In the genomic region with DNA sequence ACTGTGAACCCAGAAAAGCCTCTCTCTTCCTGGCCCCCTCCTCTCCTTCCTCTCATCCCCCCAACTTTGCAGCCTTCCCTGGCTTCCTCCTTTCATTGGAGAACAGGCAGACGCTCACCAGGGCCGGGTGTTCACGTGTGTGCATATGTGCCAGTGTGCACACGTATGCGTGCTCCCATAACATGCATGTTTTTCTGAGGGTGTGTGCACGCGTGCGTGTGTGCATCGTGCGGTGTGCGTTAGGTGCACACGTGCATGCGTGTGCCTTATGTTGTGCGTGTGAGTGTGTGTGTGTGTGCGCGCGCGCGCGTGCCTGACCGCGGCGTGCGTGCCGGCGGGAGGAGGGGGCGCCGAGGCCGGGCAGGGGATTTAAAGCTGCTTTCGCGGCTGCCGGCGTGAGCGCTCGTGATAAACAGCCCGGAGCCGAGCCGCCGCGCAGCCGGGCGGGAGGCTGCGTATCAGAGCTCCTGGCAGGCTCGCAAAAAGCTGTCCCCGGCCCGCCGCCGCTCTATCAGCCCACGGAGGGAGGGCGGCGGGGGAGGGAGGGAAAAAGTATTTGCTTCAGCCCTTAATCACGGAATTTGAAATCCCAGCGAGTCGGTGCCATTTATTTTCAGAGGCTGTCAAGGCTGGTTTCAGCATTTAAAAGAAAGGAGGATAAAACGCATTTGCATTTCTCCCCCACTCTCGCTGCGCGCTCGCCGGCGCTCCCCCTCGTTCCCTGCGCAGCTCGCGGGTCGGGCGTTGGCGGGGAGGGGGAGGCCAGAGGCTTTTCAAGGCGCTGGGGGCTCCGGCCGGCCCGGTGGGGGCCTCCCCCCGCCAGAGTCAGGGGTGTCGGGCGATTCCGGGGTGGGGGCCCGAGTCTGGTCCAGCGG, we compare ENCODE assay signal across 8 cellular contexts.
DNase-seq lines count a peak whose midpoint lies in the region; ATAC-seq, FAIRE-seq and TF ChIP-seq lines count a peak whose summit lies in the region.

No MANE protein-coding gene starts in this region.

- H3K4me3 ChIP-seq in AG04450 (ENCODE audit: low read depth, low read length) (peak overlapping the region; percentile 59), mesendoderm (ENCODE audit: low read length) (peak overlapping the region; percentile 12)
- peak overlapping the region; percentile 74 for H3K4me3 ChIP-seq in effector memory CD4-positive, alpha-beta T cell (ENCODE audit: insufficient read depth, low read depth, low read length, poor library complexity, severe bottlenecking)

- H3K4me3 Mint-ChIP-seq in activated CD4-positive, alpha-beta T cell treated with anti-CD3 and anti-CD28 coated beads for 36 hours = peak overlapping the region; percentile 47

- no peaks in the 10 kb centered on the region for H3K36me3 Mint-ChIP-seq in activated CD4-positive, alpha-beta T cell treated with anti-CD3 and anti-CD28 coated beads for 36 hours (ENCODE audit: low read depth)

- WGBS in mesendoderm (ENCODE audit: extremely low coverage, insufficient coverage, low lambda C conversion rate) = no CpG with 5 or more reads among the region's 78 CpGs

- H3K79me2 ChIP-seq in mesendoderm (ENCODE audit: control insufficient read depth, insufficient read depth, low read length) = no peaks in the 10 kb centered on the region

- peaks cover 19% of the 10 kb centered on the region for H3K4me1 Mint-ChIP-seq in activated CD4-positive, alpha-beta T cell treated with anti-CD3 and anti-CD28 coated beads for 36 hours

- H3K27me3 ChIP-seq in AG04450 (ENCODE audit: control insufficient read depth, insufficient read depth, low read length) = no peaks in the 10 kb centered on the region
- peaks cover 4% of the 10 kb centered on the region for H3K27me3 ChIP-seq in effector memory CD4-positive, alpha-beta T cell (replicated peaks; ENCODE audit: control insufficient read depth, insufficient read depth, low read length, poor library complexity, severe bottlenecking)
- peaks cover 18% of the 10 kb centered on the region for H3K27me3 ChIP-seq in mesendoderm (ENCODE audit: insufficient read depth, low read length, poor library complexity)

- H3K4me2 ChIP-seq in mesendoderm (ENCODE audit: low read length) = peak overlapping the region; percentile 89

- no peak for DNase-seq in AG04450 (ENCODE audit: low read depth, low spot score)
- peak; percentile 29 for DNase-seq in HTR-8/SVneo (ENCODE audit: insufficient read length, low spot score)
- peak; percentile 58 for DNase-seq in activated CD4-positive, alpha-beta T cell treated with anti-CD3 and anti-CD28 coated beads for 36 hours
- DNase-seq in effector memory CD4-positive, alpha-beta T cell = no peak
- peak; percentile 53 for DNase-seq in mesendoderm
- peak; percentile 75 for DNase-seq in superior temporal gyrus (ENCODE audit: extremely low spot score)

- no peak overlapping the region for H3K27ac Mint-ChIP-seq in activated CD4-positive, alpha-beta T cell treated with anti-CD3 and anti-CD28 coated beads for 36 hours

- no peak overlapping the region for H2BK5ac ChIP-seq in mesendoderm (ENCODE audit: low read length)

- TF ChIP-seq CTCF in AG04450 (IDR thresholded peaks at IDR 0.05; ENCODE audit: low read depth, low read length) = no peak

- peak overlapping the region; percentile 76 for H3K4ac ChIP-seq in mesendoderm (ENCODE audit: low read depth, low read length)

- no peak for FAIRE-seq in HTR-8/SVneo (lab: Jason Lieb, UNC)

- H3K9me3 Mint-ChIP-seq in activated CD4-positive, alpha-beta T cell treated with anti-CD3 and anti-CD28 coated beads for 36 hours (ENCODE audit: low read depth) = peaks cover 3% of the 10 kb centered on the region

- H2BK120ac ChIP-seq in mesendoderm (ENCODE audit: low read depth, low read length) = peak overlapping the region; percentile 4

- peak overlapping the region; percentile 3 for H2BK15ac ChIP-seq in mesendoderm (replicated peaks; ENCODE audit: low read depth)

- CTCF ChIA-PET in AG04450 (lab: Charles Lee) = interaction anchor here (0.7 to 1.0 kb wide), 2 partner anchors 23 to 174 kb away, joined by 3 read pairs; no protein-coding TSS in a partner anchor
- CTCF ChIA-PET in activated CD4-positive, alpha-beta T cell treated with anti-CD3 and anti-CD28 coated beads for 36 hours (lab: Charles Lee) = interaction anchor here (0.6 to 0.7 kb wide), 4 partner anchors 12 to 359 kb away, joined by 4 read pairs; no protein-coding TSS in a partner anchor

- peak overlapping the region; percentile 57 for H3K23ac ChIP-seq in mesendoderm (ENCODE audit: low read length)

- no peaks in the 10 kb centered on the region for H3K79me1 ChIP-seq in mesendoderm (ENCODE audit: low read length)

- H4K5ac ChIP-seq in mesendoderm (ENCODE audit: low read length) = no peak overlapping the region

- H3K27me3 Mint-ChIP-seq in activated CD4-positive, alpha-beta T cell treated with anti-CD3 and anti-CD28 coated beads for 36 hours = peaks cover 39% of the 10 kb centered on the region

- ATAC-seq in activated CD4-positive, alpha-beta T cell treated with anti-CD3 and anti-CD28 coated beads for 36 hours = peak; percentile 55
- ATAC-seq in GM18520 (IDR thresholded peaks at IDR 0.05; ENCODE audit: unreplicated experiment) = no peak
- ATAC-seq in HG02840 (IDR thresholded peaks at IDR 0.05; ENCODE audit: low FRiP score, unreplicated experiment) = no peak

- no peak overlapping the region for H4K8ac ChIP-seq in mesendoderm (ENCODE audit: low read depth, low read length)

- peak overlapping the region; percentile 77 for H3K56ac ChIP-seq in mesendoderm (ENCODE audit: low read length)

- H3K9me3 ChIP-seq in AG04450 (ENCODE audit: control insufficient read depth, insufficient read depth, low read length) = peaks cover 3% of the 10 kb centered on the region
- H3K9me3 ChIP-seq in effector memory CD4-positive, alpha-beta T cell (ENCODE audit: control insufficient read depth, low read length) = no peaks in the 10 kb centered on the region

- intact Hi-C loops in activated CD4-positive, alpha-beta T cell treated with anti-CD3 and anti-CD28 coated beads for 36 hours (cut with DNase I, micrococcal nuclease) = no loop called here

- peaks cover 21% of the 10 kb centered on the region for H3K4me1 ChIP-seq in effector memory CD4-positive, alpha-beta T cell (ENCODE audit: control insufficient read depth, insufficient read depth, low read length, poor library complexity, severe bottlenecking)
- peaks cover 5% of the 10 kb centered on the region for H3K4me1 ChIP-seq in mesendoderm (ENCODE audit: control insufficient read depth, low read depth, low read length)

- POLR2A ChIA-PET in AG04450 (lab: Yijun Ruan, JAX) = interaction anchor here (0.6 to 1.5 kb wide), 7 partner anchors 18 to 259 kb away, joined by 3 to 10 read pairs (median 6); partner anchors contain the start of gene IER5L
- POLR2A ChIA-PET in activated CD4-positive, alpha-beta T cell treated with anti-CD3 and anti-CD28 coated beads for 36 hours (lab: Charles Lee) = interaction anchor here (0.7 kb wide), 1 partner anchor 37 kb away, joined by 3 read pairs; no protein-coding TSS in a partner anchor

- H3K27ac ChIP-seq in AG04450 (ENCODE audit: low read depth, low read length) = peak overlapping the region; percentile 31
- peak overlapping the region; percentile 18 for H3K27ac ChIP-seq in effector memory CD4-positive, alpha-beta T cell (ENCODE audit: insufficient read depth, low read length, poor library complexity, severe bottlenecking)
- no peak overlapping the region for H3K27ac ChIP-seq in mesendoderm (ENCODE audit: low read depth, low read length)

- peak overlapping the region; percentile 77 for H3K18ac ChIP-seq in mesendoderm (ENCODE audit: low read length)

- no peak overlapping the region for H2AK5ac ChIP-seq in mesendoderm (ENCODE audit: low read length)

- no peaks in the 10 kb centered on the region for H3K36me3 ChIP-seq in effector memory CD4-positive, alpha-beta T cell (ENCODE audit: control insufficient read depth, insufficient read depth, low read length)
- no peaks in the 10 kb centered on the region for H3K36me3 ChIP-seq in mesendoderm (ENCODE audit: control insufficient read depth, insufficient read depth, low read length)

- H3K9ac ChIP-seq in mesendoderm (ENCODE audit: low read length) = peak overlapping the region; percentile 61

Comparison
In these comparisons a context has a peak if more than half of its experiments do, and no peak if none do; other contexts are left out.
1. DNase-seq: peak in HTR-8/SVneo (single experiment), activated CD4-positive, alpha-beta T cell treated with anti-CD3 and anti-CD28 coated beads for 36 hours (single experiment), mesendoderm (single experiment) and superior temporal gyrus (single experiment); none in AG04450 (single experiment) and effector memory CD4-positive, alpha-beta T cell (0 of 3).
2. H3K4me3 ChIP-seq: peak in every context shown above with its lines; median percentile 74 in effector memory CD4-positive, alpha-beta T cell; 59 in AG04450; 12 in mesendoderm.